Comparison of ENCODE assay signal across 1 cellular context in the genomic region with DNA sequence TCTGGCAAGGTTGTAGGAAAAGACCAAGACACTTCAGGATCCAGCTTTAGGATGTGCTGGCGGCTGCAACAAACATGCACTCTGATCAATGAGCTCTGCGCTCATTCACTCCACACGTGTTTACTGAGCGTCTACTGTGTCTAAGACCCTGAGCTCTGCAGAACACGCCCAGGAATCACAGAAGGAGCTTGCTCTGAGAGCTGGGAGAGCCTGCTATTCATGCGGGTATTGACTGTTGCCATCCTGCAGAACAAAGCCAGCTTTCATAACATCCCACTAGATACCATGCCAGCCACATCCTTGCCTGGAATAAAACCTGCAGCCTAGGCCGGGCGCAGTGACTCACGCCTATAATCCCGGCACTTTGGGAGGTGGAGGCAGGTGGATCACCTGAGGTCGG.
TF ChIP-seq lines count a peak whose summit lies in the region.

No MANE protein-coding gene starts in this region.

TF ChIP-seq in HepG2, 621 proteins besides CTCF, POLR2A, EP300 and RAD21 (continued from another document and continues in another):
- no peak for TF ChIP-seq NFYC (CRISPR knock-in tag; IDR thresholded peaks at IDR 0.05)
- no peak for TF ChIP-seq ZC3H13 (CRISPR knock-in tag; IDR thresholded peaks at IDR 0.05)
- TF ChIP-seq IKZF1 (IDR thresholded peaks at IDR 0.05) = no peak
- TF ChIP-seq ATM (IDR thresholded peaks at IDR 0.05; ENCODE audit: borderline replicate concordance) = no peak
- TF ChIP-seq ZZZ3 (CRISPR knock-in tag; IDR thresholded peaks at IDR 0.05; ENCODE audit: borderline replicate concordance) = no peak
- no peak for TF ChIP-seq TAF1 (CRISPR knock-in tag; IDR thresholded peaks at IDR 0.05)
- peak; percentile 45; the same call in 1 of the 2 replicates for TF ChIP-seq ZNF292 (CRISPR knock-in tag; IDR thresholded peaks at IDR 0.05; ENCODE audit: borderline replicate concordance, low read depth)
- no peak for TF ChIP-seq GABPA (IDR thresholded peaks at IDR 0.05; ENCODE audit: low read depth, low read length)
- no peak for TF ChIP-seq GABPA (CRISPR knock-in tag; IDR thresholded peaks at IDR 0.05; ENCODE audit: low read depth)
- no peak for TF ChIP-seq ZNF33A (CRISPR knock-in tag; IDR thresholded peaks at IDR 0.05; ENCODE audit: borderline replicate concordance)
- no peak for TF ChIP-seq ZNF564 (CRISPR knock-in tag; IDR thresholded peaks at IDR 0.05)
- TF ChIP-seq, protein P1, sequence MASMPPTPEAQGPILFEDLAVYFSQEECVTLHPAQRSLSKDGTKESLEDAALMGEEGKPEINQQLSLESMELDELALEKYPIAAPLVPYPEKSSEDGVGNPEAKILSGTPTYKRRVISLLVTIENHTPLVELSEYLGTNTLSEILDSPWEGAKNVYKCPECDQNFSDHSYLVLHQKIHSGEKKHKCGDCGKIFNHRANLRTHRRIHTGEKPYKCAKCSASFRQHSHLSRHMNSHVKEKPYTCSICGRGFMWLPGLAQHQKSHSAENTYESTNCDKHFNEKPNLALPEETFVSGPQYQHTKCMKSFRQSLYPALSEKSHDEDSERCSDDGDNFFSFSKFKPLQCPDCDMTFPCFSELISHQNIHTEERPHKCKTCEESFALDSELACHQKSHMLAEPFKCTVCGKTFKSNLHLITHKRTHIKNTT (CRISPR knock-in tag; IDR thresholded peaks at IDR 0.05) = no peak
- TF ChIP-seq, protein P2, sequence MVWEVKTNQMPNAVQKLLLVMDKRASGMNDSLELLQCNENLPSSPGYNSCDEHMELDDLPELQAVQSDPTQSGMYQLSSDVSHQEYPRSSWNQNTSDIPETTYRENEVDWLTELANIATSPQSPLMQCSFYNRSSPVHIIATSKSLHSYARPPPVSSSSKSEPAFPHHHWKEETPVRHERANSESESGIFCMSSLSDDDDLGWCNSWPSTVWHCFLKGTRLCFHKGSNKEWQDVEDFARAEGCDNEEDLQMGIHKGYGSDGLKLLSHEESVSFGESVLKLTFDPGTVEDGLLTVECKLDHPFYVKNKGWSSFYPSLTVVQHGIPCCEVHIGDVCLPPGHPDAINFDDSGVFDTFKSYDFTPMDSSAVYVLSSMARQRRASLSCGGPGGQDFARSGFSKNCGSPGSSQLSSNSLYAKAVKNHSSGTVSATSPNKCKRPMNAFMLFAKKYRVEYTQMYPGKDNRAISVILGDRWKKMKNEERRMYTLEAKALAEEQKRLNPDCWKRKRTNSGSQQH (CRISPR knock-in tag; IDR thresholded peaks at IDR 0.05; ENCODE audit: low read depth) = peak; percentile 66; the same call in 1 of the 2 replicates
- TF ChIP-seq ZNF660 (CRISPR knock-in tag; IDR thresholded peaks at IDR 0.05; ENCODE audit: borderline replicate concordance, low read depth) = no peak
- TF ChIP-seq MED13 (CRISPR knock-in tag; IDR thresholded peaks at IDR 0.05) = no peak
- no peak for TF ChIP-seq ZNF644 (CRISPR knock-in tag; IDR thresholded peaks at IDR 0.05; ENCODE audit: low read depth)
- no peak for TF ChIP-seq ZFP1 (CRISPR knock-in tag; IDR thresholded peaks at IDR 0.05)
- TF ChIP-seq, protein P3, sequence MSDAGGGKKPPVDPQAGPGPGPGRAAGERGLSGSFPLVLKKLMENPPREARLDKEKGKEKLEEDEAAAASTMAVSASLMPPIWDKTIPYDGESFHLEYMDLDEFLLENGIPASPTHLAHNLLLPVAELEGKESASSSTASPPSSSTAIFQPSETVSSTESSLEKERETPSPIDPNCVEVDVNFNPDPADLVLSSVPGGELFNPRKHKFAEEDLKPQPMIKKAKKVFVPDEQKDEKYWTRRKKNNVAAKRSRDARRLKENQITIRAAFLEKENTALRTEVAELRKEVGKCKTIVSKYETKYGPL (CRISPR knock-in tag; IDR thresholded peaks at IDR 0.05) = no peak
- TF ChIP-seq, protein P4, sequence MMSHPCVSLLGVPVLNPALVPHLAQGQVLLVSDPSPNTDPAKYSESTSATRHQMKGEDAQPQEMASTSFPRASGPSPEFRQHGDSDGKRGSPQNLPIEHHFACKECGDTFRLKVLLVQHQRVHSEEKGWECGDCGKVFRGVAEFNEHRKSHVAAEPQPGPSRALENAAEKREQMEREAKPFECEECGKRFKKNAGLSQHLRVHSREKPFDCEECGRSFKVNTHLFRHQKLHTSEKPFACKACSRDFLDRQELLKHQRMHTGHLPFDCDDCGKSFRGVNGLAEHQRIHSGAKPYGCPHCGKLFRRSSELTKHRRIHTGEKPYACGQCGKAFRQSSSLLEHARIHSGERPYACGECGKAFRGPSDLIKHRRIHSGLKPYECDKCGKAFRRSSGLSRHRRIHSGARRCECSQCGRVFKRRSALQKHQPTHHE (CRISPR knock-in tag; IDR thresholded peaks at IDR 0.05; ENCODE audit: borderline replicate concordance) = no peak
- TF ChIP-seq, protein P5, sequence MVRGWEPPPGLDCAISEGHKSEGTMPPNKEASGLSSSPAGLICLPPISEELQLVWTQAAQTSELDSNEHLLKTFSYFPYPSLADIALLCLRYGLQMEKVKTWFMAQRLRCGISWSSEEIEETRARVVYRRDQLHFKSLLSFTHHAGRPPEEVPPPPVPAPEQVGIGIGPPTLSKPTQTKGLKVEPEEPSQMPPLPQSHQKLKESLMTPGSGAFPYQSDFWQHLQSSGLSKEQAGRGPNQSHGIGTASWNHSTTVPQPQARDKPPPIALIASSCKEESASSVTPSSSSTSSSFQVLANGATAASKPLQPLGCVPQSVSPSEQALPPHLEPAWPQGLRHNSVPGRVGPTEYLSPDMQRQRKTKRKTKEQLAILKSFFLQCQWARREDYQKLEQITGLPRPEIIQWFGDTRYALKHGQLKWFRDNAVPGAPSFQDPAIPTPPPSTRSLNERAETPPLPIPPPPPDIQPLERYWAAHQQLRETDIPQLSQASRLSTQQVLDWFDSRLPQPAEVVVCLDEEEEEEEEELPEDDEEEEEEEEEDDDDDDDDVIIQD (CRISPR knock-in tag; IDR thresholded peaks at IDR 0.05; ENCODE audit: low read depth) = no peak
- no peak for TF ChIP-seq RELA (CRISPR knock-in tag; IDR thresholded peaks at IDR 0.05)
- TF ChIP-seq, protein P6, sequence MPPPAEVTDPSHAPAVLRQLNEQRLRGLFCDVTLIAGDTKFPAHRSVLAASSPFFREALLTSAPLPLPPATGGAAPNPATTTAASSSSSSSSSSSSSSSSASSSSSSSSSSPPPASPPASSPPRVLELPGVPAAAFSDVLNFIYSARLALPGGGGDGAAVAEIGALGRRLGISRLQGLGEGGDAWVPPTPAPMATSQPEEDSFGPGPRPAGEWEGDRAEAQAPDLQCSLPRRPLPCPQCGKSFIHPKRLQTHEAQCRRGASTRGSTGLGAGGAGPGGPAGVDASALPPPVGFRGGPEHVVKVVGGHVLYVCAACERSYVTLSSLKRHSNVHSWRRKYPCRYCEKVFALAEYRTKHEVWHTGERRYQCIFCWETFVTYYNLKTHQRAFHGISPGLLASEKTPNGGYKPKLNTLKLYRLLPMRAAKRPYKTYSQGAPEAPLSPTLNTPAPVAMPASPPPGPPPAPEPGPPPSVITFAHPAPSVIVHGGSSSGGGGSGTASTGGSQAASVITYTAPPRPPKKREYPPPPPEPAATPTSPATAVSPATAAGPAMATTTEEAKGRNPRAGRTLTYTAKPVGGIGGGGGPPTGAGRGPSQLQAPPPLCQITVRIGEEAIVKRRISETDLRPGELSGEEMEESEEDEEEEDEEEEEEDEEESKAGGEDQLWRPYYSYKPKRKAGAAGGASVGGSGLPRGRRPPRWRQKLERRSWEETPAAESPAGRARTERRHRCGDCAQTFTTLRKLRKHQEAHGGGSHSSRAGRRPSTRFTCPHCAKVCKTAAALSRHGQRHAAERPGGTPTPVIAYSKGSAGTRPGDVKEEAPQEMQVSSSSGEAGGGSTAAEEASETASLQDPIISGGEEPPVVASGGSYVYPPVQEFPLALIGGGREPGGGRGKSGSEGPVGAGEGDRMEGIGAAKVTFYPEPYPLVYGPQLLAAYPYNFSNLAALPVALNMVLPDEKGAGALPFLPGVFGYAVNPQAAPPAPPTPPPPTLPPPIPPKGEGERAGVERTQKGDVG (CRISPR knock-in tag; IDR thresholded peaks at IDR 0.05; ENCODE audit: borderline replicate concordance) = no peak
- TF ChIP-seq, protein P7, sequence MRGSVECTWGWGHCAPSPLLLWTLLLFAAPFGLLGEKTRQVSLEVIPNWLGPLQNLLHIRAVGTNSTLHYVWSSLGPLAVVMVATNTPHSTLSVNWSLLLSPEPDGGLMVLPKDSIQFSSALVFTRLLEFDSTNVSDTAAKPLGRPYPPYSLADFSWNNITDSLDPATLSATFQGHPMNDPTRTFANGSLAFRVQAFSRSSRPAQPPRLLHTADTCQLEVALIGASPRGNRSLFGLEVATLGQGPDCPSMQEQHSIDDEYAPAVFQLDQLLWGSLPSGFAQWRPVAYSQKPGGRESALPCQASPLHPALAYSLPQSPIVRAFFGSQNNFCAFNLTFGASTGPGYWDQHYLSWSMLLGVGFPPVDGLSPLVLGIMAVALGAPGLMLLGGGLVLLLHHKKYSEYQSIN (CRISPR knock-in tag; IDR thresholded peaks at IDR 0.05; ENCODE audit: borderline replicate concordance) = no peak
- no peak for TF ChIP-seq AGO1 (IDR thresholded peaks at IDR 0.05; ENCODE audit: low read depth, low read length, poor library complexity, severe bottlenecking)
- TF ChIP-seq, protein P8, sequence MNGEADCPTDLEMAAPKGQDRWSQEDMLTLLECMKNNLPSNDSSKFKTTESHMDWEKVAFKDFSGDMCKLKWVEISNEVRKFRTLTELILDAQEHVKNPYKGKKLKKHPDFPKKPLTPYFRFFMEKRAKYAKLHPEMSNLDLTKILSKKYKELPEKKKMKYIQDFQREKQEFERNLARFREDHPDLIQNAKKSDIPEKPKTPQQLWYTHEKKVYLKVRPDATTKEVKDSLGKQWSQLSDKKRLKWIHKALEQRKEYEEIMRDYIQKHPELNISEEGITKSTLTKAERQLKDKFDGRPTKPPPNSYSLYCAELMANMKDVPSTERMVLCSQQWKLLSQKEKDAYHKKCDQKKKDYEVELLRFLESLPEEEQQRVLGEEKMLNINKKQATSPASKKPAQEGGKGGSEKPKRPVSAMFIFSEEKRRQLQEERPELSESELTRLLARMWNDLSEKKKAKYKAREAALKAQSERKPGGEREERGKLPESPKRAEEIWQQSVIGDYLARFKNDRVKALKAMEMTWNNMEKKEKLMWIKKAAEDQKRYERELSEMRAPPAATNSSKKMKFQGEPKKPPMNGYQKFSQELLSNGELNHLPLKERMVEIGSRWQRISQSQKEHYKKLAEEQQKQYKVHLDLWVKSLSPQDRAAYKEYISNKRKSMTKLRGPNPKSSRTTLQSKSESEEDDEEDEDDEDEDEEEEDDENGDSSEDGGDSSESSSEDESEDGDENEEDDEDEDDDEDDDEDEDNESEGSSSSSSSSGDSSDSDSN (CRISPR knock-in tag; IDR thresholded peaks at IDR 0.05) = no peak
- 0 out of 2 replicates have a peak, but pooled peaks have one; percentile 31 for TF ChIP-seq JUND (CRISPR knock-in tag; IDR thresholded peaks at IDR 0.05)
- TF ChIP-seq, protein P9, sequence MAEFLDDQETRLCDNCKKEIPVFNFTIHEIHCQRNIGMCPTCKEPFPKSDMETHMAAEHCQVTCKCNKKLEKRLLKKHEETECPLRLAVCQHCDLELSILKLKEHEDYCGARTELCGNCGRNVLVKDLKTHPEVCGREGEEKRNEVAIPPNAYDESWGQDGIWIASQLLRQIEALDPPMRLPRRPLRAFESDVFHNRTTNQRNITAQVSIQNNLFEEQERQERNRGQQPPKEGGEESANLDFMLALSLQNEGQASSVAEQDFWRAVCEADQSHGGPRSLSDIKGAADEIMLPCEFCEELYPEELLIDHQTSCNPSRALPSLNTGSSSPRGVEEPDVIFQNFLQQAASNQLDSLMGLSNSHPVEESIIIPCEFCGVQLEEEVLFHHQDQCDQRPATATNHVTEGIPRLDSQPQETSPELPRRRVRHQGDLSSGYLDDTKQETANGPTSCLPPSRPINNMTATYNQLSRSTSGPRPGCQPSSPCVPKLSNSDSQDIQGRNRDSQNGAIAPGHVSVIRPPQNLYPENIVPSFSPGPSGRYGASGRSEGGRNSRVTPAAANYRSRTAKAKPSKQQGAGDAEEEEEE (CRISPR knock-in tag; IDR thresholded peaks at IDR 0.05; ENCODE audit: borderline replicate concordance) = no peak
- TF ChIP-seq, protein P10, sequence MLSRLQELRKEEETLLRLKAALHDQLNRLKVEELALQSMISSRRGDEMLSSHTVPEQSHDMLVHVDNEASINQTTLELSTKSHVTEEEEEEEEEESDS (CRISPR knock-in tag; IDR thresholded peaks at IDR 0.05; ENCODE audit: borderline replicate concordance) = no peak
- no peak for TF ChIP-seq MTA1 (CRISPR knock-in tag; IDR thresholded peaks at IDR 0.05; ENCODE audit: borderline replicate concordance)
- TF ChIP-seq, protein P11, sequence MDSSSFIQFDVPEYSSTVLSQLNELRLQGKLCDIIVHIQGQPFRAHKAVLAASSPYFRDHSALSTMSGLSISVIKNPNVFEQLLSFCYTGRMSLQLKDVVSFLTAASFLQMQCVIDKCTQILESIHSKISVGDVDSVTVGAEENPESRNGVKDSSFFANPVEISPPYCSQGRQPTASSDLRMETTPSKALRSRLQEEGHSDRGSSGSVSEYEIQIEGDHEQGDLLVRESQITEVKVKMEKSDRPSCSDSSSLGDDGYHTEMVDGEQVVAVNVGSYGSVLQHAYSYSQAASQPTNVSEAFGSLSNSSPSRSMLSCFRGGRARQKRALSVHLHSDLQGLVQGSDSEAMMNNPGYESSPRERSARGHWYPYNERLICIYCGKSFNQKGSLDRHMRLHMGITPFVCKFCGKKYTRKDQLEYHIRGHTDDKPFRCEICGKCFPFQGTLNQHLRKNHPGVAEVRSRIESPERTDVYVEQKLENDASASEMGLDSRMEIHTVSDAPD (CRISPR knock-in tag; IDR thresholded peaks at IDR 0.05) = peak; percentile 40; the same call in 1 of the 2 replicates
- TF ChIP-seq, protein P12, sequence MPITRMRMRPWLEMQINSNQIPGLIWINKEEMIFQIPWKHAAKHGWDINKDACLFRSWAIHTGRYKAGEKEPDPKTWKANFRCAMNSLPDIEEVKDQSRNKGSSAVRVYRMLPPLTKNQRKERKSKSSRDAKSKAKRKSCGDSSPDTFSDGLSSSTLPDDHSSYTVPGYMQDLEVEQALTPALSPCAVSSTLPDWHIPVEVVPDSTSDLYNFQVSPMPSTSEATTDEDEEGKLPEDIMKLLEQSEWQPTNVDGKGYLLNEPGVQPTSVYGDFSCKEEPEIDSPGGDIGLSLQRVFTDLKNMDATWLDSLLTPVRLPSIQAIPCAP (CRISPR knock-in tag; IDR thresholded peaks at IDR 0.05; ENCODE audit: low read depth) = no peak
- TF ChIP-seq ZNF34 (CRISPR knock-in tag; IDR thresholded peaks at IDR 0.05; ENCODE audit: borderline replicate concordance) = no peak
- TF ChIP-seq CHCHD3 (CRISPR knock-in tag; IDR thresholded peaks at IDR 0.05) = no peak
- no peak for TF ChIP-seq ZNF577 (CRISPR knock-in tag; IDR thresholded peaks at IDR 0.05; ENCODE audit: borderline replicate concordance, low read depth)
- TF ChIP-seq, protein P13, sequence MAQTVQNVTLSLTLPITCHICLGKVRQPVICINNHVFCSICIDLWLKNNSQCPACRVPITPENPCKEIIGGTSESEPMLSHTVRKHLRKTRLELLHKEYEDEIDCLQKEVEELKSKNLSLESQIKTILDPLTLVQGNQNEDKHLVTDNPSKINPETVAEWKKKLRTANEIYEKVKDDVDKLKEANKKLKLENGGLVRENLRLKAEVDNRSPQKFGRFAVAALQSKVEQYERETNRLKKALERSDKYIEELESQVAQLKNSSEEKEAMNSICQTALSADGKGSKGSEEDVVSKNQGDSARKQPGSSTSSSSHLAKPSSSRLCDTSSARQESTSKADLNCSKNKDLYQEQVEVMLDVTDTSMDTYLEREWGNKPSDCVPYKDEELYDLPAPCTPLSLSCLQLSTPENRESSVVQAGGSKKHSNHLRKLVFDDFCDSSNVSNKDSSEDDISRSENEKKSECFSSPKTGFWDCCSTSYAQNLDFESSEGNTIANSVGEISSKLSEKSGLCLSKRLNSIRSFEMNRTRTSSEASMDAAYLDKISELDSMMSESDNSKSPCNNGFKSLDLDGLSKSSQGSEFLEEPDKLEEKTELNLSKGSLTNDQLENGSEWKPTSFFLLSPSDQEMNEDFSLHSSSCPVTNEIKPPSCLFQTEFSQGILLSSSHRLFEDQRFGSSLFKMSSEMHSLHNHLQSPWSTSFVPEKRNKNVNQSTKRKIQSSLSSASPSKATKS (CRISPR knock-in tag; IDR thresholded peaks at IDR 0.05) = no peak
- no peak for TF ChIP-seq ZSCAN20 (CRISPR knock-in tag; IDR thresholded peaks at IDR 0.05; ENCODE audit: borderline replicate concordance)
- TF ChIP-seq ZNF766 (CRISPR knock-in tag; IDR thresholded peaks at IDR 0.05; ENCODE audit: borderline replicate concordance) = no peak
- 0 out of 2 replicates have a peak, but pooled peaks have one; percentile 33 for TF ChIP-seq ZSCAN25 (CRISPR knock-in tag; IDR thresholded peaks at IDR 0.05)
